Comparison of ENCODE assay signal across 26 cellular contexts in the genomic region with DNA sequence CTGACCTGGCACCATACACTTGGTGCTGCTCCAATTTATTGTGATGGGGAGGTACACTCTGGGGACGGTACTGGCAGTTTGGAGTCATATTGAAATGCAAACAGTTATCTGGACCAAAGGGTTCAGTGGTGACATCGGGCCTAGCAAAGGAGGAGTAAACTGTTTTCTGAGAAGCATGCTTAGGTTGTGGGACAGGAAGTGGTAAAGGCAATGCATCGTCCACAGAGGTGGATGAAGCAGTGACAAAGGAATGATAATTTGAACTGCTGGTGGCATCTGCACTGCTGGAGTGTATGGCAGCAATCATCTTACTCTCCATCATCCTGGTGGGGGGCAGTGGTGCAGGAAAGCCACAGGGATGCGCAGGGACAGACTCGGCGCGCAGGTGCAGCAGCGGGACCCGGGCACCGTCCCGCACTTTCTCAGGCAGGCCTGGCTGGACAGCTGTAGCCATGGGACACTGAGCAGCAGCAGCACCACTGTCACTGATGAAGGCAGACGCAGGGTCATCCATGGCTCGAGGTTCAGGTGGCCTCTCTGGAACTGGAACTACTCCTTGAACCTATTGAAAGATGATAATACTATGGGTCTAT. TPM values are rescaled to one million over a fixed set of nuclear protein-coding genes. Genes with fewer than 3 reads are reported as not detected.
A peak's percentile ranks its signal among the peaks of the same experiment; 100 is the strongest.
DNase-seq lines count a peak whose midpoint lies in the region; ATAC-seq and TF ChIP-seq lines count a peak whose summit lies in the region.
"Had no signal": no experiment of that assay in that cellular context is flagged by ENCODE, and none has a peak within 500 bp of the region (broad histone marks: within the 10 kb centered on the region; RNA-seq: fewer than 3 reads in every experiment).

No MANE protein-coding gene starts in this region.

- H2BK12ac ChIP-seq in H9 (ENCODE audit: insufficient read length, low read depth, low read length): no peak overlapping the region

- H2BK20ac ChIP-seq in H9 (ENCODE audit: low read depth, low read length, poor library complexity, severe bottlenecking): no peak overlapping the region

- no peak overlapping the region for H3K27ac ChIP-seq in right cardiac atrium (ENCODE audit: low read length)
- no peak overlapping the region for H3K27ac ChIP-seq in H9 (ENCODE audit: insufficient read length, low read depth, low read length)
- H3K27ac ChIP-seq: 22Rv1, BLaER1, PC-9 had no signal

- H3K9me3 ChIP-seq in mucosa of descending colon: no peaks in the 10 kb centered on the region
- H3K9me3 ChIP-seq in right cardiac atrium (ENCODE audit: control insufficient read depth, low read length): no peaks in the 10 kb centered on the region
- H3K9me3 ChIP-seq in H9 (ENCODE audit: control insufficient read depth, low read depth, low read length): no peaks in the 10 kb centered on the region
- H3K9me3 ChIP-seq: BLaER1 had no signal

- H3K4me3 ChIP-seq in mucosa of descending colon (no peak overlapping the region), right cardiac atrium (ENCODE audit: low read length) (no peak overlapping the region)
- H3K4me3 ChIP-seq: BLaER1, PC-9 had no signal

- no peaks in the 10 kb centered on the region for H3K36me3 ChIP-seq in mucosa of descending colon (ENCODE audit: low read depth)

- H3K9me3 Mint-ChIP-seq in activated CD4-positive, alpha-beta T cell treated with anti-CD3 and anti-CD28 coated beads, Interleukin-2, amount 10 ng/mL, durations not matched to agents 24 days and 14 days: no peaks in the 10 kb centered on the region
- no peaks in the 10 kb centered on the region for H3K9me3 Mint-ChIP-seq in stimulated activated naive CD8-positive, alpha-beta T cell treated with anti-CD3 and anti-CD28 coated beads, Interleukin-15, amount 100 ng/mL, for 72 hours
- H3K9me3 Mint-ChIP-seq in H9: no peaks in the 10 kb centered on the region
- H3K9me3 Mint-ChIP-seq: CD4-positive, alpha-beta T cell; IgD-negative memory B cell had no signal

- H3K27me3 ChIP-seq in right cardiac atrium (ENCODE audit: control insufficient read depth, insufficient read depth): no peaks in the 10 kb centered on the region
- H3K27me3 ChIP-seq in H9 (ENCODE audit: insufficient read depth, low read length): no peaks in the 10 kb centered on the region
- H3K27me3 ChIP-seq: BLaER1 had no signal

- no peak overlapping the region for H2BK120ac ChIP-seq in H9 (ENCODE audit: low read depth, low read length, poor library complexity, severe bottlenecking)

- no peak overlapping the region for H3K23ac ChIP-seq in H9 (ENCODE audit: insufficient read length, low read depth, low read length)

- H4K5ac ChIP-seq in H9 (ENCODE audit: insufficient read length, low read depth, low read length): no peak overlapping the region

- TF ChIP-seq CTCF in mucosa of descending colon (IDR thresholded peaks at IDR 0.05) (no peak), H9 (conservative IDR thresholded peaks at IDR 0.05) (no peak)

- no peak overlapping the region for H3K14ac ChIP-seq in H9 (ENCODE audit: insufficient read depth, low read length)

- H2BK15ac ChIP-seq in H9 (ENCODE audit: low read depth, low read length): no peak overlapping the region

- peak overlapping the region; percentile 0 for H3K4me3 Mint-ChIP-seq in activated CD4-positive, alpha-beta T cell treated with anti-CD3 and anti-CD28 coated beads, Interleukin-2, amount 10 ng/mL, durations not matched to agents 24 days and 14 days
- H3K4me3 Mint-ChIP-seq in stimulated activated naive CD8-positive, alpha-beta T cell treated with anti-CD3 and anti-CD28 coated beads, Interleukin-15, amount 100 ng/mL, for 72 hours: no peak overlapping the region
- H3K4me3 Mint-ChIP-seq in H9: no peak overlapping the region
- H3K4me3 Mint-ChIP-seq: CD4-positive, alpha-beta T cell; IgD-negative memory B cell had no signal

- intact Hi-C loops in activated CD4-positive, alpha-beta T cell treated with anti-CD3 and anti-CD28 coated beads, Interleukin-2, amount 10 ng/mL, durations not matched to agents 24 days and 14 days (cut with micrococcal nuclease): no loop called here
- intact Hi-C loops in mucosa of descending colon (cut with DNase I, micrococcal nuclease): no loop called here
- intact Hi-C loops in right cardiac atrium (cut with DNase I): no loop called here

- no peaks in the 10 kb centered on the region for H3K27me3 Mint-ChIP-seq in activated CD4-positive, alpha-beta T cell treated with anti-CD3 and anti-CD28 coated beads, Interleukin-2, amount 10 ng/mL, durations not matched to agents 24 days and 14 days
- H3K27me3 Mint-ChIP-seq in stimulated activated naive CD8-positive, alpha-beta T cell treated with anti-CD3 and anti-CD28 coated beads, Interleukin-15, amount 100 ng/mL, for 72 hours: no peaks in the 10 kb centered on the region
- no peaks in the 10 kb centered on the region for H3K27me3 Mint-ChIP-seq in H9 (ENCODE audit: low read depth)
- H3K27me3 Mint-ChIP-seq: CD4-positive, alpha-beta T cell had no signal

- H3K27ac Mint-ChIP-seq in activated CD4-positive, alpha-beta T cell treated with anti-CD3 and anti-CD28 coated beads, Interleukin-2, amount 10 ng/mL, durations not matched to agents 24 days and 14 days: no peak overlapping the region
- no peak overlapping the region for H3K27ac Mint-ChIP-seq in stimulated activated naive CD8-positive, alpha-beta T cell treated with anti-CD3 and anti-CD28 coated beads, Interleukin-15, amount 100 ng/mL, for 72 hours
- H3K27ac Mint-ChIP-seq in H9: no peak overlapping the region
- H3K27ac Mint-ChIP-seq: CD4-positive, alpha-beta T cell; IgD-negative memory B cell had no signal

- no peak overlapping the region for H4K91ac ChIP-seq in H9 (ENCODE audit: insufficient read length, low read depth, low read length)

- no peaks in the 10 kb centered on the region for H4K20me1 ChIP-seq in H9 (ENCODE audit: control insufficient read depth, insufficient read depth, insufficient read length)
- H4K20me1 ChIP-seq: BLaER1 had no signal

- H3T11ph ChIP-seq in H9 (ENCODE audit: low read length): no peak overlapping the region

- WGBS in right cardiac atrium: 95% methylated on average over 13 of the region's 13 CpGs
- WGBS in H9 (ENCODE audit: extremely low coverage, insufficient read length, low lambda C conversion rate): no CpG with 5 or more reads among the region's 13 CpGs

- peak; percentile 72 for DNase-seq in activated CD4-positive, alpha-beta T cell treated with anti-CD3 and anti-CD28 coated beads, Interleukin-2, amount 10 ng/mL, durations not matched to agents 24 days and 14 days
- DNase-seq in activated CD4-positive, alpha-beta T cell treated with anti-CD3 and anti-CD28 coated beads for 4 hours: no peak
- no peak for DNase-seq in stimulated activated naive CD8-positive, alpha-beta T cell treated with anti-CD3 and anti-CD28 coated beads, Interleukin-15, amount 100 ng/mL, for 72 hours
- DNase-seq in stimulated activated naive CD8-positive, alpha-beta T cell treated with anti-CD3 and anti-CD28 coated beads, Interleukin-15, Interleukin-2, amounts not matched to agents 100 U/mL and 50 U/mL, for 24 hours: no peak
- no peak for DNase-seq in mucosa of descending colon
- no peak for DNase-seq in right cardiac atrium
- DNase-seq in H9: no peak
- DNase-seq: ACHN; CD4-positive, alpha-beta T cell; COR-L47; DMS79; MM.1S; NCI-H1092; NCI-H1436; NCI-H1930; NCI-H2227 treated with DMSO at 0.1 percent for 48 hours; NCI-H510A; PC-9; RPMI8226; SHP77 had no signal

- H3K79me1 ChIP-seq in H9 (ENCODE audit: insufficient read depth, low read depth, low read length, poor library complexity, severe bottlenecking): no peaks in the 10 kb centered on the region

- no peak overlapping the region for H3K56ac ChIP-seq in H9 (ENCODE audit: insufficient read length, low read depth, low read length)

- no peak overlapping the region for H4K8ac ChIP-seq in H9 (replicated peaks; ENCODE audit: insufficient read length, low read depth, low read length)

- H3K18ac ChIP-seq in H9 (ENCODE audit: insufficient read length, low read depth, low read length): no peak overlapping the region

- no peak overlapping the region for H3K4me2 ChIP-seq in H9 (ENCODE audit: insufficient read depth, insufficient read length, low read length)
- H3K4me2 ChIP-seq: BLaER1, PC-9 had no signal

- H3K4ac ChIP-seq in H9 (ENCODE audit: low read depth, low read length): no peak overlapping the region

- no peaks in the 10 kb centered on the region for H3K23me2 ChIP-seq in H9 (ENCODE audit: insufficient read length, low read depth, low read length, poor library complexity, severe bottlenecking)

- peak; percentile 56 for ATAC-seq in stimulated activated naive CD8-positive, alpha-beta T cell treated with anti-CD3 and anti-CD28 coated beads, Interleukin-15, amount 100 ng/mL, for 72 hours
- no peak for ATAC-seq in stimulated activated naive CD8-positive, alpha-beta T cell treated with anti-CD3 and anti-CD28 coated beads, Interleukin-15, Interleukin-2, amounts not matched to agents 100 U/mL and 50 U/mL, for 24 hours
- ATAC-seq in mucosa of descending colon (peak; percentile 16), HG03039 (IDR thresholded peaks at IDR 0.05; ENCODE audit: unreplicated experiment) (no peak), right cardiac atrium (no peak)

- no peak overlapping the region for H2AK5ac ChIP-seq in H9 (ENCODE audit: insufficient read length, low read length)

- H3K4me1 ChIP-seq in mucosa of descending colon (ENCODE audit: low read depth): no peaks in the 10 kb centered on the region
- H3K4me1 ChIP-seq in right cardiac atrium (ENCODE audit: control insufficient read depth, insufficient read depth, low read length): no peaks in the 10 kb centered on the region
- no peaks in the 10 kb centered on the region for H3K4me1 ChIP-seq in H9 (ENCODE audit: insufficient read depth, low read length)

- H2BK5ac ChIP-seq in H9 (ENCODE audit: insufficient read length, low read length): no peak overlapping the region

- H3K9ac ChIP-seq in H9 (ENCODE audit: extremely low read depth, insufficient read length, low read length): no peak overlapping the region
- H3K9ac ChIP-seq: BLaER1 had no signal

- H3K79me2 ChIP-seq in H9 (ENCODE audit: insufficient read depth, low read length): no peaks in the 10 kb centered on the region

- peaks cover 24% of the 10 kb centered on the region for H3K4me1 Mint-ChIP-seq in activated CD4-positive, alpha-beta T cell treated with anti-CD3 and anti-CD28 coated beads, Interleukin-2, amount 10 ng/mL, durations not matched to agents 24 days and 14 days
- peaks cover 13% of the 10 kb centered on the region for H3K4me1 Mint-ChIP-seq in stimulated activated naive CD8-positive, alpha-beta T cell treated with anti-CD3 and anti-CD28 coated beads, Interleukin-15, amount 100 ng/mL, for 72 hours
- H3K4me1 Mint-ChIP-seq in H9: no peaks in the 10 kb centered on the region

- H2AFZ ChIP-seq in H9 (ENCODE audit: low read length): no peak overlapping the region
- H2AFZ ChIP-seq: PC-9 had no signal

- peaks cover 22% of the 10 kb centered on the region for H3K36me3 Mint-ChIP-seq in activated CD4-positive, alpha-beta T cell treated with anti-CD3 and anti-CD28 coated beads, Interleukin-2, amount 10 ng/mL, durations not matched to agents 24 days and 14 days (ENCODE audit: low read depth)
- peaks cover 24 to 43% (median 41%) of the 10 kb centered on the region in 3 experiments; a peak in 6 of 7 replicates for H3K36me3 Mint-ChIP-seq in H9 (ENCODE audit: insufficient read depth in 1 of 3, low read depth in 3 of 3)

RNA-seq across cellular contexts. Expression of gene TP53AIP1, which starts 28.0 kb away (rescaled TPM):
- total RNA-seq in activated CD4-positive, alpha-beta T cell treated with anti-CD3 and anti-CD28 coated beads, Interleukin-2, amount 10 ng/mL, durations not matched to agents 24 days and 14 days: not detected in 2 replicates
- total RNA-seq in mucosa of descending colon (under 1 TPM; 0.25 to 0.55 (median 0.36) TPM), right cardiac atrium (not detected), H9 (2021) (not detected in 2 replicates)
- polyA plus RNA-seq in right cardiac atrium: 0.05 TPM
- total RNA-seq: H1, LHCN-M2, PC-9 had no signal
- polyA plus RNA-seq: IgD-negative memory B cell had no signal

Comparison
In these comparisons a context has a peak if more than half of its experiments do, and no peak if none do; other contexts are left out.
1. ATAC-seq: peak in stimulated activated naive CD8-positive, alpha-beta T cell treated with anti-CD3 and anti-CD28 coated beads, Interleukin-15, amount 100 ng/mL, for 72 hours (single experiment) and mucosa of descending colon (single experiment); none in stimulated activated naive CD8-positive, alpha-beta T cell treated with anti-CD3 and anti-CD28 coated beads, Interleukin-15, Interleukin-2, amounts not matched to agents 100 U/mL and 50 U/mL, for 24 hours (single experiment), HG03039 (single experiment) and right cardiac atrium (0 of 2).